ENCODE assay signal across 16 cellular contexts in the genomic region with DNA sequence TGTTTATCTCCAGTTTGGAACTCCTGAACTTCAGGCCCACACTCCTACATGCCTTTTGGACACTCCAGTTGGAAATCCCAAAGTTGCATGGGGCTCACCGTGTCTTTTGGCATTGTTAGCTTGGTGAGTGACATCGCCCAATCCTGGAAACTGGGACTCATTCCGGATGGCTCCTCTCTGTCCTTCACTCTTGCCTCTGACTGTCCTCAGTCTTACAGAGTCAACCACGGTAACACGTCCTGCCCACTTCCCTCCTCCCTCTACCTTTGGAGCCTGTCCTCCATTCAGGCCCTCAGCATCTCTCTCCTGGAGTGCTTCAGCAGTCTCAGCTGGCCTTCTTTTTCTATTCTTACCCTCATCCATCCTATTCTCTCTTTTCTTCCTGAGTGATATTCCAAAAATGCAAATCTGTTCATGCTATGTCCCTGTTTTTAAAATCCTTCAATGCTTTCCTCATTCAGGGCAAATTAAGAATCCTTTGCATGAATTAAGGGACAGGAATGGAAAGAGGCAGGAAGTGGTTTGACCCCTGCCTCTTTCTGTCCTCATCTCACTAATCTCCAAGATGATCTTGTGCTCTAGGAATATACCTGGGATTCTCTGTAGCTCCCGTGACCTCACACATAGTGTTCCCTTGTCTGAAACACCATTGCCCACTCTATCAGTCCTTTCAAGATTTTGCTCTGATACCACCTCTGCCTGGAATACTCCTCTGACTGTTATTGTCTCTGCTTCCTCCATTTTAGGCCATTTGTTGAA. TPM values are rescaled to one million over a fixed set of nuclear protein-coding genes. Genes with fewer than 3 reads are reported as not detected.
A peak's percentile ranks its signal among the peaks of the same experiment; 100 is the strongest.
DNase-seq lines count a peak whose midpoint lies in the region; ATAC-seq and TF ChIP-seq lines count a peak whose summit lies in the region.
"Had no signal": no experiment of that assay in that cellular context is flagged by ENCODE, and none has a peak within 500 bp of the region (broad histone marks: within the 10 kb centered on the region; RNA-seq: fewer than 3 reads in every experiment).

No MANE protein-coding gene starts in this region.

- H3K4me1 ChIP-seq in DND-41 (ENCODE audit: insufficient read depth, low read length) (peaks cover 15% of the 10 kb centered on the region), sigmoid colon (peaks cover 0 to 93% (median 76%) of the 10 kb centered on the region in 4 donors)

- H3K36me3 ChIP-seq in DND-41 (ENCODE audit: insufficient read depth, low read length): peaks cover 13% of the 10 kb centered on the region; the same call in 1 of the 2 replicates
- peaks cover 0 to 8% (median 2%) of the 10 kb centered on the region in 4 donors for H3K36me3 ChIP-seq in sigmoid colon
- H3K36me3 ChIP-seq: colonic mucosa, neutrophil had no signal

- no TSS peak for BruUV-seq in MCF 10A (replicated peaks; lab: Mats Ljungman, UMichigan)

- DNase-seq in DND-41 (no peak), LHCN-M2 (ENCODE audit: low read depth) (peak; percentile 30), foreskin fibroblast (peak; percentile 36 to 51), sigmoid colon (no peak), MCF 10A (ENCODE audit: unreplicated experiment) (no peak)
- DNase-seq: activated CD4-positive, alpha-beta T cell treated with anti-CD3 and anti-CD28 coated beads, Interleukin-2, amount 50 U/mL, for 1 hour; activated T-cell treated with anti-CD3 and anti-CD28 coated beads, Interleukin-2, amount 50 U/mL, for 24 hours; colonic mucosa; NCI-H2029 treated with DMSO at 0.1 percent for 48 hours; Peyer's patch; small intestine had no signal

- no peaks in the 10 kb centered on the region for H3K27me3 Mint-ChIP-seq in MCF 10A (ENCODE audit: insufficient read depth, unreplicated experiment)
- H3K27me3 Mint-ChIP-seq: activated T-cell treated with anti-CD3 and anti-CD28 coated beads, Interleukin-2, amount 50 U/mL, for 24 hours; B cell had no signal

- ATAC-seq in DND-41 (ENCODE audit: insufficient read depth, low read depth) (no peak), GM21423 (IDR thresholded peaks at IDR 0.05; ENCODE audit: unreplicated experiment) (no peak), HG03139 (IDR thresholded peaks at IDR 0.05; ENCODE audit: unreplicated experiment) (no peak), HG02642 (IDR thresholded peaks at IDR 0.05; ENCODE audit: poor library complexity, unreplicated experiment) (no peak)

- no peaks in the 10 kb centered on the region for H3K36me3 Mint-ChIP-seq in MCF 10A (ENCODE audit: insufficient read depth, unreplicated experiment)

- H3K27ac Mint-ChIP-seq in MCF 10A (ENCODE audit: low read depth, unreplicated experiment): no peak overlapping the region
- H3K27ac Mint-ChIP-seq: activated T-cell treated with anti-CD3 and anti-CD28 coated beads, Interleukin-2, amount 50 U/mL, for 24 hours had no signal

- H2AFZ ChIP-seq in DND-41 (ENCODE audit: low read depth, low read length): no peak overlapping the region

- no peaks in the 10 kb centered on the region for H4K20me1 ChIP-seq in DND-41 (ENCODE audit: insufficient read depth, low read length)

- no peak overlapping the region for H3K9ac ChIP-seq in DND-41 (ENCODE audit: low read depth, low read length)

- peaks cover 65% of the 10 kb centered on the region for H3K79me2 ChIP-seq in DND-41 (ENCODE audit: insufficient read depth, low read length)

- TF ChIP-seq EP300 in sigmoid colon (IDR thresholded peaks at IDR 0.05): no peak

- no peak for TF ChIP-seq POLR2A in sigmoid colon (IDR thresholded peaks at IDR 0.05)

- TF ChIP-seq CTCF in DND-41 (IDR thresholded peaks at IDR 0.05; ENCODE audit: borderline replicate concordance, extremely low read depth, low read length, poor library complexity, severe bottlenecking): no peak
- TF ChIP-seq CTCF in foreskin fibroblast (IDR thresholded peaks at IDR 0.05; ENCODE audit: low read depth, low read length): no peak
- no peak for TF ChIP-seq CTCF in sigmoid colon (IDR thresholded peaks at IDR 0.05)
- TF ChIP-seq CTCF in MCF 10A (IDR thresholded peaks at IDR 0.05; ENCODE audit: unreplicated experiment): no peak

- H3K4me3 Mint-ChIP-seq in MCF 10A (ENCODE audit: unreplicated experiment): no peak overlapping the region
- H3K4me3 Mint-ChIP-seq: activated T-cell treated with anti-CD3 and anti-CD28 coated beads, Interleukin-2, amount 50 U/mL, for 24 hours; B cell had no signal

- 93 to 94% methylated on average over 6 of the region's 6 CpGs for WGBS in sigmoid colon, 2 donors

- H3K27me3 ChIP-seq in DND-41 (ENCODE audit: insufficient read depth, low read length, poor library complexity): no peaks in the 10 kb centered on the region
- no peaks in the 10 kb centered on the region for H3K27me3 ChIP-seq in sigmoid colon
- H3K27me3 ChIP-seq: colonic mucosa, neutrophil, Peyer's patch had no signal

- H3K4me1 Mint-ChIP-seq in MCF 10A (ENCODE audit: insufficient read depth, unreplicated experiment): peaks cover 22% of the 10 kb centered on the region

- no peaks in the 10 kb centered on the region for H3K9me3 ChIP-seq in DND-41 (ENCODE audit: insufficient read depth, low read length, severe bottlenecking)
- H3K9me3 ChIP-seq in sigmoid colon: no peaks in the 10 kb centered on the region
- H3K9me3 ChIP-seq: colonic mucosa, neutrophil, Peyer's patch had no signal

- peak overlapping the region; percentile 26; the same call in 1 of the 2 replicates for H3K27ac ChIP-seq in DND-41 (ENCODE audit: low read length)
- H3K27ac ChIP-seq in sigmoid colon: peak overlapping the region; percentile 51 to 99 (median 88)
- H3K27ac ChIP-seq: colonic mucosa had no signal

- H3K4me2 ChIP-seq in DND-41 (ENCODE audit: insufficient read depth, low read length): no peak overlapping the region

- intact Hi-C loops in sigmoid colon (cut with DNase I) (no loop called here), MCF 10A (cut with micrococcal nuclease) (no loop called here)

- CTCF ChIA-PET in MCF 10A (lab: Yijun Ruan, JAX): interaction anchor here (0.6 kb wide), 1 partner anchor 19 kb away, joined by 6 read pairs; no protein-coding TSS in a partner anchor

- H3K4me3 ChIP-seq in DND-41 (ENCODE audit: low read depth in 1 of 2, low read length in 2 of 2): no peak overlapping the region
- no peak overlapping the region for H3K4me3 ChIP-seq in foreskin fibroblast (ENCODE audit: low read depth in 1 of 2, low read length in 2 of 2)
- no peak overlapping the region for H3K4me3 ChIP-seq in sigmoid colon
- H3K4me3 ChIP-seq: colonic mucosa, Peyer's patch had no signal

- POLR2A ChIA-PET in MCF 10A (lab: Yijun Ruan, JAX): interaction anchor here (0.8 kb wide), 1 partner anchor 453 kb away, joined by 3 read pairs; no protein-coding TSS in a partner anchor

- no peaks in the 10 kb centered on the region for H3K9me3 Mint-ChIP-seq in MCF 10A (ENCODE audit: unreplicated experiment)
- H3K9me3 Mint-ChIP-seq: activated T-cell treated with anti-CD3 and anti-CD28 coated beads, Interleukin-2, amount 50 U/mL, for 24 hours had no signal

RNA-seq across cellular contexts. Expression of gene LPP, which starts 42.5 kb away (rescaled TPM):
- 32.4 and 39.7 TPM in 2 replicates for total RNA-seq in LHCN-M2 (2014; rRNA removed)
- 10.1 TPM for polyA plus RNA-seq in LHCN-M2 (2012)
- total RNA-seq in sigmoid colon: 1,000 to 10,000 TPM in 3 of 4 donors, 100 to 1,000 TPM in 1; 824 to 1,773 (median 1,187) TPM
- polyA plus RNA-seq in sigmoid colon: 10 to 100 TPM in 1 of 3 donors, 1 to 10 TPM in 2; 5.3 to 36.0 (median 7.2) TPM
- 107 and 117 TPM in 2 replicates for total RNA-seq in MCF 10A (2022)

Comparison
In these comparisons a context has a peak if more than half of its experiments do, and no peak if none do; other contexts are left out.
1. DNase-seq: peak in LHCN-M2 (single experiment) and foreskin fibroblast (2 of 2); none in DND-41 (single experiment), sigmoid colon (single experiment) and MCF 10A (single experiment).